Comparison of ENCODE assay signal across 22 cellular contexts in genomic region chr21:45141507-45141906, GRCh38.
"Had no signal": no experiment of that assay in that cellular context is flagged by ENCODE, and none has a peak within 500 bp of the region (broad histone marks: within the 10 kb centered on the region; RNA-seq: fewer than 3 reads in every experiment).

No MANE protein-coding gene starts in this region.

- H3K4me1 ChIP-seq: colonic mucosa, left lung, thyroid gland had no signal

- H3K27me3 Mint-ChIP-seq: naive B cell had no signal

- H3K36me3 ChIP-seq: colonic mucosa, suprapubic skin, thyroid gland had no signal

- H3K27me3 ChIP-seq: colonic mucosa, esophagus muscularis mucosa, gastroesophageal sphincter, left lung, right atrium auricular region, suprapubic skin, thyroid gland, upper lobe of left lung had no signal

- H3K4me3 ChIP-seq: colonic mucosa, esophagus muscularis mucosa, gastroesophageal sphincter, left lung, lower lobe of right lung, right atrium auricular region, suprapubic skin, thyroid gland, upper lobe of left lung had no signal

- H3K27ac Mint-ChIP-seq: memory B cell; naive B cell; stimulated activated effector memory CD8-positive, alpha-beta T cell treated with anti-CD3 and anti-CD28 coated beads, Interleukin-12 subunit alpha, Interleukin-12 subunit beta, amount 100 ng/mL, for 72 hours had no signal

- H3K4me3 Mint-ChIP-seq: memory B cell; naive B cell; nephron; stimulated activated effector memory CD8-positive, alpha-beta T cell treated with anti-CD3 and anti-CD28 coated beads, Interleukin-12 subunit alpha, Interleukin-12 subunit beta, amount 100 ng/mL, for 72 hours had no signal

- H3K9me3 Mint-ChIP-seq: memory B cell; naive B cell; nephron; stimulated activated effector memory CD8-positive, alpha-beta T cell treated with anti-CD3 and anti-CD28 coated beads, Interleukin-12 subunit alpha, Interleukin-12 subunit beta, amount 100 ng/mL, for 72 hours had no signal

- ATAC-seq: gastroesophageal sphincter; left lung; lower lobe of right lung; stimulated activated effector memory CD8-positive, alpha-beta T cell treated with anti-CD3 and anti-CD28 coated beads, Interleukin-12 subunit alpha, Interleukin-12 subunit beta, amount 100 ng/mL, for 72 hours; stimulated activated naive CD8-positive, alpha-beta T cell treated with anti-CD3 and anti-CD28 coated beads, Interleukin-15, Interleukin-2, amounts not matched to agents 100 U/mL and 50 U/mL, for 24 hours had no signal

- H3K9me3 ChIP-seq: colonic mucosa, esophagus muscularis mucosa, gastroesophageal sphincter, left lung, lower lobe of right lung, right atrium auricular region, suprapubic skin, thyroid gland, upper lobe of left lung had no signal

- H3K27ac ChIP-seq: colonic mucosa, epithelial cell of prostate, left lung, lower lobe of right lung, right atrium auricular region, suprapubic skin, thyroid gland, upper lobe of left lung had no signal

- DNase-seq: caudate nucleus; colonic mucosa; effector CD8-positive, alpha-beta T cell; glutamatergic neuron; left lung; lower lobe of right lung; midbrain; naive B cell; occipital lobe; stimulated activated CD4-positive, alpha-beta T cell treated with anti-CD3 and anti-CD28 coated beads, Interleukin-4, amount 100 ng/mL, for 1 hour; stimulated activated CD8-positive, alpha-beta memory T cell treated with anti-CD3 and anti-CD28 coated beads, Interleukin-4, amount 100 ng/mL, for 48 hours; stimulated activated naive CD8-positive, alpha-beta T cell treated with anti-CD3 and anti-CD28 coated beads, Interleukin-15, Interleukin-2, amounts not matched to agents 100 U/mL and 50 U/mL, for 24 hours; thyroid gland; upper lobe of left lung had no signal
